ENCODE assay signal across 1 cellular context in the genomic region with DNA sequence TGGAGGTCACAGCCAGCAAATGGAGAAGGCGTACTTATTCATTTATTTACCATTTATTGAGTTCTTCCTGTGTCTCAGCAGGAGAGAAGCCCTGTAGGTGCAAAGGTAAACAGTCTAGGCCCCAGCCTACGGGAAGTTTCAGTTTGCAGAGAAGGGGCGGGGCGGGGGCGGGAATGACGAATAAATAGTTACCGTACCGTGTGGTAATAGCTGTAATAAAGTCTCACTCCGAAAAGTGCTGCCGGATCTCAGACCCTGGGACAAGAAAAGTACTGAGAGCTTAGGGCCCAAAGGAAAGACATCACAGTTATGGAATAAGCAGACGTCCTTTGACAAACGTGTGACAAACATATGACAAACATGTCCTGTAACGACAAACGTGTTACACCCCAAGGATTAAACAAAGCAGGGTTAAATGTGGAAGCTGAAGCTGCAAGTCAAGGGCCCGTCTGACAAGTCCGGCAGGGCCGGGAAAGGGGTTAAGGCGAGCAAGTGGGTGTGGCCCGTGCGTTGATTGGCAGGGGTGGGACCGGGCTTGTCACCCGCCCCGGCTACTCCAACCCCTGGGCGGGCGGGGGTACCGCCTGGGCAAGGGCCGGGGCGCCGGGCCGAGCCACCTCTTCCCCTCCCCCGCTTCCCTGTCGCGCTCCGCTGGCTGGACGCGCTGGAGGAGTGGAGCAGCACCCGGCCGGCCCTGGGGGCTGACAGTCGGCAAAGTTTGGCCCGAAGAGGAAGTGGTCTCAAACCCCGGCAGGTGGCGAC.
A peak's percentile ranks its signal among the peaks of the same experiment; 100 is the strongest.
TF ChIP-seq lines count a peak whose summit lies in the region.

A gene with protein sequence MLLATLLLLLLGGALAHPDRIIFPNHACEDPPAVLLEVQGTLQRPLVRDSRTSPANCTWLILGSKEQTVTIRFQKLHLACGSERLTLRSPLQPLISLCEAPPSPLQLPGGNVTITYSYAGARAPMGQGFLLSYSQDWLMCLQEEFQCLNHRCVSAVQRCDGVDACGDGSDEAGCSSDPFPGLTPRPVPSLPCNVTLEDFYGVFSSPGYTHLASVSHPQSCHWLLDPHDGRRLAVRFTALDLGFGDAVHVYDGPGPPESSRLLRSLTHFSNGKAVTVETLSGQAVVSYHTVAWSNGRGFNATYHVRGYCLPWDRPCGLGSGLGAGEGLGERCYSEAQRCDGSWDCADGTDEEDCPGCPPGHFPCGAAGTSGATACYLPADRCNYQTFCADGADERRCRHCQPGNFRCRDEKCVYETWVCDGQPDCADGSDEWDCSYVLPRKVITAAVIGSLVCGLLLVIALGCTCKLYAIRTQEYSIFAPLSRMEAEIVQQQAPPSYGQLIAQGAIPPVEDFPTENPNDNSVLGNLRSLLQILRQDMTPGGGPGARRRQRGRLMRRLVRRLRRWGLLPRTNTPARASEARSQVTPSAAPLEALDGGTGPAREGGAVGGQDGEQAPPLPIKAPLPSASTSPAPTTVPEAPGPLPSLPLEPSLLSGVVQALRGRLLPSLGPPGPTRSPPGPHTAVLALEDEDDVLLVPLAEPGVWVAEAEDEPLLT (plus strand): TSS at position 541 of the 762 bp plus-strand sequence. CDS start 564 bp downstream, outside the sequence.

TF ChIP-seq in HepG2, 621 proteins besides CTCF, POLR2A, EP300 and RAD21 (continued from another document and continues in another):
- TF ChIP-seq, protein P1, sequence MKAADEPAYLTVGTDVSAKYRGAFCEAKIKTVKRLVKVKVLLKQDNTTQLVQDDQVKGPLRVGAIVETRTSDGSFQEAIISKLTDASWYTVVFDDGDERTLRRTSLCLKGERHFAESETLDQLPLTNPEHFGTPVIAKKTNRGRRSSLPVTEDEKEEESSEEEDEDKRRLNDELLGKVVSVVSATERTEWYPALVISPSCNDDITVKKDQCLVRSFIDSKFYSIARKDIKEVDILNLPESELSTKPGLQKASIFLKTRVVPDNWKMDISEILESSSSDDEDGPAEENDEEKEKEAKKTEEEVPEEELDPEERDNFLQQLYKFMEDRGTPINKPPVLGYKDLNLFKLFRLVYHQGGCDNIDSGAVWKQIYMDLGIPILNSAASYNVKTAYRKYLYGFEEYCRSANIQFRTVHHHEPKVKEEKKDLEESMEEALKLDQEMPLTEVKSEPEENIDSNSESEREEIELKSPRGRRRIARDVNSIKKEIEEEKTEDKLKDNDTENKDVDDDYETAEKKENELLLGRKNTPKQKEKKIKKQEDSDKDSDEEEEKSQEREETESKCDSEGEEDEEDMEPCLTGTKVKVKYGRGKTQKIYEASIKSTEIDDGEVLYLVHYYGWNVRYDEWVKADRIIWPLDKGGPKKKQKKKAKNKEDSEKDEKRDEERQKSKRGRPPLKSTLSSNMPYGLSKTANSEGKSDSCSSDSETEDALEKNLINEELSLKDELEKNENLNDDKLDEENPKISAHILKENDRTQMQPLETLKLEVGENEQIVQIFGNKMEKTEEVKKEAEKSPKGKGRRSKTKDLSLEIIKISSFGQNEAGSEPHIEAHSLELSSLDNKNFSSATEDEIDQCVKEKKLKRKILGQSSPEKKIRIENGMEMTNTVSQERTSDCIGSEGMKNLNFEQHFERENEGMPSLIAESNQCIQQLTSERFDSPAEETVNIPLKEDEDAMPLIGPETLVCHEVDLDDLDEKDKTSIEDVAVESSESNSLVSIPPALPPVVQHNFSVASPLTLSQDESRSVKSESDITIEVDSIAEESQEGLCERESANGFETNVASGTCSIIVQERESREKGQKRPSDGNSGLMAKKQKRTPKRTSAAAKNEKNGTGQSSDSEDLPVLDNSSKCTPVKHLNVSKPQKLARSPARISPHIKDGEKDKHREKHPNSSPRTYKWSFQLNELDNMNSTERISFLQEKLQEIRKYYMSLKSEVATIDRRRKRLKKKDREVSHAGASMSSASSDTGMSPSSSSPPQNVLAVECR (CRISPR knock-in tag; IDR thresholded peaks at IDR 0.05; ENCODE audit: borderline replicate concordance) = peak; percentile 97
- TF ChIP-seq, protein P2, sequence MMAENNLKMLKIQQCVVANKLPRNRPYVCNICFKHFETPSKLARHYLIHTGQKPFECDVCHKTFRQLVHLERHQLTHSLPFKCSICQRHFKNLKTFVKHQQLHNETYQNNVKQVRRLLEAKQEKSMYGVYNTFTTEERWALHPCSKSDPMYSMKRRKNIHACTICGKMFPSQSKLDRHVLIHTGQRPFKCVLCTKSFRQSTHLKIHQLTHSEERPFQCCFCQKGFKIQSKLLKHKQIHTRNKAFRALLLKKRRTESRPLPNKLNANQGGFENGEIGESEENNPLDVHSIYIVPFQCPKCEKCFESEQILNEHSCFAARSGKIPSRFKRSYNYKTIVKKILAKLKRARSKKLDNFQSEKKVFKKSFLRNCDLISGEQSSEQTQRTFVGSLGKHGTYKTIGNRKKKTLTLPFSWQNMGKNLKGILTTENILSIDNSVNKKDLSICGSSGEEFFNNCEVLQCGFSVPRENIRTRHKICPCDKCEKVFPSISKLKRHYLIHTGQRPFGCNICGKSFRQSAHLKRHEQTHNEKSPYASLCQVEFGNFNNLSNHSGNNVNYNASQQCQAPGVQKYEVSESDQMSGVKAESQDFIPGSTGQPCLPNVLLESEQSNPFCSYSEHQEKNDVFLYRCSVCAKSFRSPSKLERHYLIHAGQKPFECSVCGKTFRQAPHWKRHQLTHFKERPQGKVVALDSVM (CRISPR knock-in tag; IDR thresholded peaks at IDR 0.05) = peak; percentile 65
- TF ChIP-seq HDAC6 (IDR thresholded peaks at IDR 0.05; ENCODE audit: low read depth, low read length) (no peak), ZNF737 (CRISPR knock-in tag; IDR thresholded peaks at IDR 0.05; ENCODE audit: borderline replicate concordance) (peak; percentile 30; the same call in 1 of the 2 replicates), MED1 (CRISPR knock-in tag; IDR thresholded peaks at IDR 0.05) (peak; percentile 79; the same call in 1 of the 2 replicates), THYN1 (CRISPR knock-in tag; IDR thresholded peaks at IDR 0.05; ENCODE audit: borderline replicate concordance, low read depth) (no peak; the same call in none of the 2 replicates), ZNF724P (CRISPR knock-in tag; IDR thresholded peaks at IDR 0.05; ENCODE audit: borderline replicate concordance) (no peak; the same call in 1 of the 2 replicates), NR2F2 (IDR thresholded peaks at IDR 0.05; ENCODE audit: borderline replicate concordance, low read depth) (peak; percentile 63; the same call in 1 of the 2 replicates), MAZ (IDR thresholded peaks at IDR 0.05; ENCODE audit: borderline replicate concordance, low read depth, low read length) (peak; percentile 88), MAZ (CRISPR knock-in tag; IDR thresholded peaks at IDR 0.05; ENCODE audit: low read depth) (peak; percentile 93), KMT2A (CRISPR knock-in tag; IDR thresholded peaks at IDR 0.05) (no peak; the same call in 1 of the 2 replicates), PHF21A (CRISPR knock-in tag; IDR thresholded peaks at IDR 0.05) (peak; percentile 96), PCBP2 (optimal IDR thresholded peaks at IDR 0.05; ENCODE audit: low read depth, low read length, poor library complexity, severe bottlenecking) (peak; percentile 85), NR3C1 (CRISPR knock-in tag; IDR thresholded peaks at IDR 0.05) (no peak; the same call in 1 of the 2 replicates), MXD4 (CRISPR knock-in tag; IDR thresholded peaks at IDR 0.05) (peak; percentile 85; the same call in 1 of the 2 replicates), ZSCAN20 (CRISPR knock-in tag; IDR thresholded peaks at IDR 0.05; ENCODE audit: borderline replicate concordance) (no peak; the same call in 1 of the 2 replicates), HOXA9 (CRISPR knock-in tag; IDR thresholded peaks at IDR 0.05; ENCODE audit: borderline replicate concordance) (0 out of 2 replicates have a peak, but pooled peaks have one; percentile 4), SP4 (CRISPR knock-in tag; IDR thresholded peaks at IDR 0.05) (peak; percentile 100), FOXK1 (CRISPR knock-in tag; IDR thresholded peaks at IDR 0.05; ENCODE audit: borderline replicate concordance, low read depth) (peak; percentile 95), CREM (IDR thresholded peaks at IDR 0.05) (peak; percentile 83), CREM (CRISPR knock-in tag; IDR thresholded peaks at IDR 0.05) (no peak), ZFP82 (CRISPR knock-in tag; IDR thresholded peaks at IDR 0.05; ENCODE audit: borderline replicate concordance) (no peak; the same call in none of the 2 replicates), ZKSCAN5 (CRISPR knock-in tag; IDR thresholded peaks at IDR 0.05) (no peak; the same call in 1 of the 2 replicates), NFKBIZ (CRISPR knock-in tag; IDR thresholded peaks at IDR 0.05) (peak; percentile 78; the same call in 1 of the 2 replicates), ZMAT3 (CRISPR knock-in tag; conservative IDR thresholded peaks at IDR 0.05) (peak; percentile 89), YEATS4 (CRISPR knock-in tag; IDR thresholded peaks at IDR 0.05; ENCODE audit: borderline replicate concordance) (peak; percentile 89), ZSCAN31 (CRISPR knock-in tag; IDR thresholded peaks at IDR 0.05; ENCODE audit: low read depth) (no peak), KMT2B (CRISPR knock-in tag; IDR thresholded peaks at IDR 0.05) (peak; percentile 69), HNF4A (CRISPR knock-in tag; IDR thresholded peaks at IDR 0.05) (peak; percentile 41; the same call in 1 of the 2 replicates)
- TF ChIP-seq, protein P3, sequence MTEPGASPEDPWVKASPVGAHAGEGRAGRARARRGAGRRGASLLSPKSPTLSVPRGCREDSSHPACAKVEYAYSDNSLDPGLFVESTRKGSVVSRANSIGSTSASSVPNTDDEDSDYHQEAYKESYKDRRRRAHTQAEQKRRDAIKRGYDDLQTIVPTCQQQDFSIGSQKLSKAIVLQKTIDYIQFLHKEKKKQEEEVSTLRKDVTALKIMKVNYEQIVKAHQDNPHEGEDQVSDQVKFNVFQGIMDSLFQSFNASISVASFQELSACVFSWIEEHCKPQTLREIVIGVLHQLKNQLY (CRISPR knock-in tag; IDR thresholded peaks at IDR 0.05) = peak; percentile 68
- TF ChIP-seq, protein P4, sequence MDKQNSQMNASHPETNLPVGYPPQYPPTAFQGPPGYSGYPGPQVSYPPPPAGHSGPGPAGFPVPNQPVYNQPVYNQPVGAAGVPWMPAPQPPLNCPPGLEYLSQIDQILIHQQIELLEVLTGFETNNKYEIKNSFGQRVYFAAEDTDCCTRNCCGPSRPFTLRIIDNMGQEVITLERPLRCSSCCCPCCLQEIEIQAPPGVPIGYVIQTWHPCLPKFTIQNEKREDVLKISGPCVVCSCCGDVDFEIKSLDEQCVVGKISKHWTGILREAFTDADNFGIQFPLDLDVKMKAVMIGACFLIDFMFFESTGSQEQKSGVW (CRISPR knock-in tag; IDR thresholded peaks at IDR 0.05; ENCODE audit: borderline replicate concordance) = no peak
- TF ChIP-seq, protein P5, sequence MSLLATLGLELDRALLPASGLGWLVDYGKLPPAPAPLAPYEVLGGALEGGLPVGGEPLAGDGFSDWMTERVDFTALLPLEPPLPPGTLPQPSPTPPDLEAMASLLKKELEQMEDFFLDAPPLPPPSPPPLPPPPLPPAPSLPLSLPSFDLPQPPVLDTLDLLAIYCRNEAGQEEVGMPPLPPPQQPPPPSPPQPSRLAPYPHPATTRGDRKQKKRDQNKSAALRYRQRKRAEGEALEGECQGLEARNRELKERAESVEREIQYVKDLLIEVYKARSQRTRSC (CRISPR knock-in tag; IDR thresholded peaks at IDR 0.05; ENCODE audit: low read depth) = no peak
- TF ChIP-seq, protein P6, sequence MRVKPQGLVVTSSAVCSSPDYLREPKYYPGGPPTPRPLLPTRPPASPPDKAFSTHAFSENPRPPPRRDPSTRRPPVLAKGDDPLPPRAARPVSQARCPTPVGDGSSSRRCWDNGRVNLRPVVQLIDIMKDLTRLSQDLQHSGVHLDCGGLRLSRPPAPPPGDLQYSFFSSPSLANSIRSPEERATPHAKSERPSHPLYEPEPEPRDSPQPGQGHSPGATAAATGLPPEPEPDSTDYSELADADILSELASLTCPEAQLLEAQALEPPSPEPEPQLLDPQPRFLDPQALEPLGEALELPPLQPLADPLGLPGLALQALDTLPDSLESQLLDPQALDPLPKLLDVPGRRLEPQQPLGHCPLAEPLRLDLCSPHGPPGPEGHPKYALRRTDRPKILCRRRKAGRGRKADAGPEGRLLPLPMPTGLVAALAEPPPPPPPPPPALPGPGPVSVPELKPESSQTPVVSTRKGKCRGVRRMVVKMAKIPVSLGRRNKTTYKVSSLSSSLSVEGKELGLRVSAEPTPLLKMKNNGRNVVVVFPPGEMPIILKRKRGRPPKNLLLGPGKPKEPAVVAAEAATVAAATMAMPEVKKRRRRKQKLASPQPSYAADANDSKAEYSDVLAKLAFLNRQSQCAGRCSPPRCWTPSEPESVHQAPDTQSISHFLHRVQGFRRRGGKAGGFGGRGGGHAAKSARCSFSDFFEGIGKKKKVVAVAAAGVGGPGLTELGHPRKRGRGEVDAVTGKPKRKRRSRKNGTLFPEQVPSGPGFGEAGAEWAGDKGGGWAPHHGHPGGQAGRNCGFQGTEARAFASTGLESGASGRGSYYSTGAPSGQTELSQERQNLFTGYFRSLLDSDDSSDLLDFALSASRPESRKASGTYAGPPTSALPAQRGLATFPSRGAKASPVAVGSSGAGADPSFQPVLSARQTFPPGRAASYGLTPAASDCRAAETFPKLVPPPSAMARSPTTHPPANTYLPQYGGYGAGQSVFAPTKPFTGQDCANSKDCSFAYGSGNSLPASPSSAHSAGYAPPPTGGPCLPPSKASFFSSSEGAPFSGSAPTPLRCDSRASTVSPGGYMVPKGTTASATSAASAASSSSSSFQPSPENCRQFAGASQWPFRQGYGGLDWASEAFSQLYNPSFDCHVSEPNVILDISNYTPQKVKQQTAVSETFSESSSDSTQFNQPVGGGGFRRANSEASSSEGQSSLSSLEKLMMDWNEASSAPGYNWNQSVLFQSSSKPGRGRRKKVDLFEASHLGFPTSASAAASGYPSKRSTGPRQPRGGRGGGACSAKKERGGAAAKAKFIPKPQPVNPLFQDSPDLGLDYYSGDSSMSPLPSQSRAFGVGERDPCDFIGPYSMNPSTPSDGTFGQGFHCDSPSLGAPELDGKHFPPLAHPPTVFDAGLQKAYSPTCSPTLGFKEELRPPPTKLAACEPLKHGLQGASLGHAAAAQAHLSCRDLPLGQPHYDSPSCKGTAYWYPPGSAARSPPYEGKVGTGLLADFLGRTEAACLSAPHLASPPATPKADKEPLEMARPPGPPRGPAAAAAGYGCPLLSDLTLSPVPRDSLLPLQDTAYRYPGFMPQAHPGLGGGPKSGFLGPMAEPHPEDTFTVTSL (CRISPR knock-in tag; IDR thresholded peaks at IDR 0.05; ENCODE audit: borderline replicate concordance) = peak; percentile 84
- TF ChIP-seq, protein P7, sequence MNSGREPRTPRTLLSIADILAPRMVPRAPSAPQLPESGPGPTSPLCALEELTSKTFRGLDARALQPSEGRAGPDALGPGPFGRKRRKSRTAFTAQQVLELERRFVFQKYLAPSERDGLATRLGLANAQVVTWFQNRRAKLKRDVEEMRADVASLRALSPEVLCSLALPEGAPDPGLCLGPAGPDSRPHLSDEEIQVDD (CRISPR knock-in tag; IDR thresholded peaks at IDR 0.05; ENCODE audit: borderline replicate concordance) = peak; percentile 93; the same call in 1 of the 2 replicates
